In the genomic region with DNA sequence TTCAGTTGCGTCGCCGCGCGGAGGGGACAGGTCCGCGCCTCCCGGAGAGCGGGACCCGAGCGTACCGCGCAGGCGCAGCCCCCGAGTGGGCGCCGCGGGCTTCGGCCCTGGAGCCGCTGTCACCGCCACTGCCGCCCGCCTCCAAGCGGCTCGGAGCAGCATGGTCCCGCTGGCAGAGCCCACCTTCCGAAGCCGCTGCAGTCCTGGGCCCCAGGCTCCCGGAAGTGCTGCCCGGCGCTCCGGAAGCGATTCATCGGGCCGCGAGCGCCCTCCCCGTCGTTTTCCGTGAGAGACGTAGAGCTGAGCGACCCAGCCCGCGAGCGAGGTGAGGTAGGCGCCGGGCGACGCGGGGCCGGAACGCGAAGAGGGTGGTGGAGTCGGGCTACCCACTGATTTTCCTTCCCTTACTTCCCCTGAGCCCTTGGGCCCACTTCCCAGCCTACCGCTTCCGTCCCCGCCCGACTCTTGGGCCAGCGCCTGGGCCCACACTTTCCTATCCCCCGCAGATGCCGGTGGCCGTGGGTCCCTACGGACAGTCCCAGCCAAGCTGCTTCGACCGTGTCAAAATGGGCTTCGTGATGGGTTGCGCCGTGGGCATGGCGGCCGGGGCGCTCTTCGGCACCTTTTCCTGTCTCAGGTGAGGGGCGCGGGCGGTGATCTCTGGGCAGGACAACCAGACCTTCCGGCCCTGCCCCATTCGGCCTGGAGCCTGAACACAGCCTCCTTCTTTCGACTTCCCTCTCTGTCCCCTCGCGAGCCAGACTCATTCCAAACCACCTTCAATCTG, we compare ENCODE assay signal across 8 cellular contexts. TPM values are rescaled to one million over a fixed set of nuclear protein-coding genes. Genes with fewer than 3 reads are reported as not detected.
A peak's percentile ranks its signal among the peaks of the same experiment; 100 is the strongest.
DNase-seq lines count a peak whose midpoint lies in the region; ATAC-seq and TF ChIP-seq lines count a peak whose summit lies in the region.

TSS of gene NFS1 (minus strand) at position 226 of the 787 bp plus-strand sequence. CDS start at position 162, 64 bp downstream.
TSS of gene ROMO1 (plus strand) at position 279 of the 787 bp plus-strand sequence. CDS start at position 507, 228 bp downstream.

- H3K9me3 ChIP-seq in colonic mucosa: no peaks in the 10 kb centered on the region

- no peaks in the 10 kb centered on the region for H3K27me3 ChIP-seq in colonic mucosa
- no peaks in the 10 kb centered on the region for H3K27me3 ChIP-seq in layer of hippocampus (ENCODE audit: control insufficient read depth, insufficient read depth, low read length)

- peak within 1 kb of the TSS; percentile 82 for H3K27ac ChIP-seq in colonic mucosa
- H3K27ac ChIP-seq in layer of hippocampus (ENCODE audit: low read depth, low read length): peak within 1 kb of the TSS; percentile 81

- peaks cover 5% of the 10 kb centered on the region for H3K36me3 ChIP-seq in colonic mucosa

- DNase-seq in AG09319 (ENCODE audit: extremely low read depth, low read depth) (peak; percentile 41), NCI-H510A treated with DMSO at 0.1 percent for 48 hours (lab: John Stamatoyannopoulos, UW) (peak; percentile 61), colonic mucosa (peak; percentile 88)
- DNase-seq in activated CD4-positive, alpha-beta T cell treated with anti-CD3 and anti-CD28 coated beads for 48 hours: peak; percentile 91
- peak; percentile 73 to 82 for DNase-seq in stimulated activated CD4-positive, alpha-beta T cell treated with anti-CD3 and anti-CD28 coated beads, Interleukin-1b, Interleukin-23, amount 100 ng/mL, for 4 hours (ENCODE audit: low read depth in 2 of 2)

- H3K9ac ChIP-seq in colonic mucosa (ENCODE audit: low read depth in 2 of 2, low read length in 2 of 2): peak within 1 kb of the TSS; percentile 87 to 96

- peak; percentile 16 for TF ChIP-seq CTCF in AG09319 (IDR thresholded peaks at IDR 0.05; ENCODE audit: low read depth, low read length)
- no peak for TF ChIP-seq CTCF in colonic mucosa (IDR thresholded peaks at IDR 0.05)

- intact Hi-C loops in colonic mucosa (cut with DNase I): no loop called here

- ATAC-seq in GM19023 (IDR thresholded peaks at IDR 0.05; ENCODE audit: unreplicated experiment) (peak; percentile 89), HG03342 (IDR thresholded peaks at IDR 0.05; ENCODE audit: unreplicated experiment) (peak; percentile 70)

- H3K4me1 ChIP-seq in colonic mucosa: no peaks in the 10 kb centered on the region

- H3K4me3 ChIP-seq in colonic mucosa: peak within 1 kb of the TSS; percentile 85

RNA-seq across cellular contexts. Expression of gene NFS1, which starts in this region (rescaled TPM):
- 10 to 100 TPM; 42.0 to 45.1 TPM for total RNA-seq in colonic mucosa

RNA-seq across cellular contexts. Expression of gene ROMO1, which starts in this region (rescaled TPM):
- total RNA-seq in colonic mucosa: 100 to 1,000 TPM; 189 to 268 TPM

Comparison
In these comparisons a context has a peak if more than half of its experiments do, and no peak if none do; other contexts are left out.
1. Peak in every context shown above with its lines: DNase-seq, ATAC-seq, H3K4me3 ChIP-seq and H3K27ac ChIP-seq.
2. DNase-seq: peak in every context shown above with its lines; median percentile 91 in activated CD4-positive, alpha-beta T cell treated with anti-CD3 and anti-CD28 coated beads for 48 hours; 88 in colonic mucosa; 78 in stimulated activated CD4-positive, alpha-beta T cell treated with anti-CD3 and anti-CD28 coated beads, Interleukin-1b, Interleukin-23, amount 100 ng/mL, for 4 hours; 61 in NCI-H510A treated with DMSO at 0.1 percent for 48 hours; 41 in AG09319.